Comparison of ENCODE assay signal across 19 cellular contexts in the genomic region with DNA sequence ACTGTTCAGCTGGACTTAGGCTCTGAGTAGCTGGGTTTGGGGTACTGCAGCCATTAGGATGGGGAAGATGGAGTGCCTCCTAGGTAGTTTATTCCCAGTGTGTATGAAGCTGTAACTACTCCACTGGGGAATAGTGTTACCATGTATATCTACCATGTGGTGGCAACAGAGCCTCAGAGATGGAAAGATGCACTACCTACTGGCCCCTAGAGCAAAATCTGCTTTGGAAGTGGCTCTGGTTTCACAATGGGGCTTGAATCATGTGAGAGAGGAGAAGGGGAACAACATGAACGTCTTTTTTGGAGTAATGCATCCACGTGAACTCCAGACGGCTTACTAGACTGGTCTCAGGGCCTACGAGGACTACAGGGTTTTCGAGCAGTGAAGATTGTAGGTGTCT.
"Had no signal": no experiment of that assay in that cellular context is flagged by ENCODE, and none has a peak within 500 bp of the region (broad histone marks: within the 10 kb centered on the region; RNA-seq: fewer than 3 reads in every experiment).

No MANE protein-coding gene starts in this region.

- H3K36me3 Mint-ChIP-seq: activated naive CD8-positive, alpha-beta T cell treated with anti-CD3 and anti-CD28 coated beads for 36 hours; naive B cell had no signal

- H3K4me1 ChIP-seq: esophagus squamous epithelium, gastrocnemius medialis, upper lobe of left lung had no signal

- H3K27ac ChIP-seq: dorsolateral prefrontal cortex, esophagus squamous epithelium, gastrocnemius medialis, upper lobe of left lung, WERI-Rb-1 had no signal

- H3K9me3 ChIP-seq: gastrocnemius medialis, upper lobe of left lung had no signal

- H3K27ac Mint-ChIP-seq: activated naive CD8-positive, alpha-beta T cell treated with anti-CD3 and anti-CD28 coated beads for 36 hours; activated T-cell treated with anti-CD3 and anti-CD28 coated beads, Interleukin-2, amount 50 U/mL, for 24 hours; activated T-helper 17 cell treated with anti-CD3 and anti-CD28 coated beads, Interleukin-2, amount 50 U/mL, for 72 hours; memory B cell; naive B cell; progenitor cell of endocrine pancreas had no signal

- H3K36me3 ChIP-seq: esophagus squamous epithelium, gastrocnemius medialis, upper lobe of left lung, WERI-Rb-1 had no signal

- DNase-seq: activated CD4-positive, alpha-beta T cell treated with anti-CD3 and anti-CD28 coated beads for 1 hour; activated CD8-positive, alpha-beta memory T cell treated with anti-CD3 and anti-CD28 coated beads for 24 hours; activated CD8-positive, alpha-beta memory T cell treated with anti-CD3 and anti-CD28 coated beads, Interleukin-2, amount 50 U/mL, for 4 hours; activated naive CD4-positive, alpha-beta T cell treated with Interleukin-2 at 50 U/mL for 16 hours; activated naive CD8-positive, alpha-beta T cell treated with anti-CD3 and anti-CD28 coated beads for 36 hours; activated T-cell treated with anti-CD3 and anti-CD28 coated beads, Interleukin-2, amount 50 U/mL, for 24 hours; dorsolateral prefrontal cortex; esophagus squamous epithelium; gastrocnemius medialis; naive B cell; stimulated activated CD4-positive, alpha-beta T cell treated with anti-CD3 and anti-CD28 coated beads, Interleukin-4, amount 100 ng/mL, for 24 hours; stimulated activated naive CD8-positive, alpha-beta T cell treated with anti-CD3 and anti-CD28 coated beads, Interleukin-15, Interleukin-2, amounts not matched to agents 100 U/mL and 50 U/mL, for 24 hours; upper lobe of left lung; WERI-Rb-1 had no signal

- H3K27me3 ChIP-seq: esophagus squamous epithelium, gastrocnemius medialis, upper lobe of left lung had no signal

- H3K27me3 Mint-ChIP-seq: activated naive CD8-positive, alpha-beta T cell treated with anti-CD3 and anti-CD28 coated beads for 36 hours; activated T-cell treated with anti-CD3 and anti-CD28 coated beads, Interleukin-2, amount 50 U/mL, for 24 hours; progenitor cell of endocrine pancreas had no signal

- H3K4me3 ChIP-seq: dorsolateral prefrontal cortex, esophagus squamous epithelium, gastrocnemius medialis, upper lobe of left lung had no signal

- H3K4me1 Mint-ChIP-seq: activated naive CD8-positive, alpha-beta T cell treated with anti-CD3 and anti-CD28 coated beads for 36 hours; activated T-helper 17 cell treated with anti-CD3 and anti-CD28 coated beads, Interleukin-2, amount 50 U/mL, for 72 hours; central memory CD8-positive, alpha-beta T cell; naive B cell; neural crest cell had no signal

- ATAC-seq: activated T-helper 17 cell treated with anti-CD3 and anti-CD28 coated beads, Interleukin-2, amount 50 U/mL, for 72 hours; gastrocnemius medialis; stimulated activated naive CD8-positive, alpha-beta T cell treated with anti-CD3 and anti-CD28 coated beads, Interleukin-15, Interleukin-2, amounts not matched to agents 100 U/mL and 50 U/mL, for 24 hours had no signal

- H3K4me3 Mint-ChIP-seq: activated naive CD8-positive, alpha-beta T cell treated with anti-CD3 and anti-CD28 coated beads for 36 hours; activated T-cell treated with anti-CD3 and anti-CD28 coated beads, Interleukin-2, amount 50 U/mL, for 24 hours; activated T-helper 17 cell treated with anti-CD3 and anti-CD28 coated beads, Interleukin-2, amount 50 U/mL, for 72 hours; central memory CD8-positive, alpha-beta T cell; memory B cell; naive B cell; neural crest cell had no signal

- H3K9me3 Mint-ChIP-seq: activated T-helper 17 cell treated with anti-CD3 and anti-CD28 coated beads, Interleukin-2, amount 50 U/mL, for 72 hours had no signal
